Comparison of ENCODE assay signal across 14 cellular contexts in the genomic region with DNA sequence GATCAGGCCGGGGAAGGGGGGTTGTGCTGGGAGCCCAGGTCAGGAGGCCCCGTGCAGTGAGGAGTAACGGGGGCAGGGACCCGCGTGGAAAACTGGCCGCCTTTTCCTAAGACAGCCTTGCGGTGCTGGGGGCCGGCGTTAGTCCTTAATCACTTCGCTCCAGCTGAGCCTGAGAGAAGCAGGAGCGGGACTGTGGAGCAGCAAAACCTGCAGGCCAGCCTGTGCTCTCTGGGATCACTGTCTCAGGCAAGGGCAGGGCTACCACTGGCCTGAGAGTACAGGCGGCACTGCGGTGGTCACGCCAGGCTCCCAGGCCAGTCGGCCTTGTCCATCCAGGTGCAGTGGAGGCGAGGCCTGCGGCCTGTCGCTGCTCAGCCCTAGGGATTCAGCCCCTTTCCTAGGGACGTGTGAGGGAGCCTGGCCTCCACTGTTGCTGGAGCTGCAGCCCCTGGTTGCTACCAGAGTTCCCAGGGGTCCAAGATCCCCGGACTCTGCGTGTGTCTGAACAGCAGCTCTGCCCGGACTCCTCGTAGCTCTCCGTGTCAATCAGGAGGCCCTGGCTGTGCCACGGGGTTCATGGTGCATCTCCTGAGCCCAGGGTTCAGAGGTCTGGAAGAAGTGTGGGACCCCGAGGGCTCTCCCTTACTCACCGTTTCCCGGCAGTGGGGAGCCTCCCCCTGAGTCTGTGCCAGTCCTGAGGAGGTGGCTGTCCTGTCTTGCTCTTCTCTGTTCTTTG.
"Had no signal": no experiment of that assay in that cellular context is flagged by ENCODE, and none has a peak within 500 bp of the region (broad histone marks: within the 10 kb centered on the region; RNA-seq: fewer than 3 reads in every experiment).

No MANE protein-coding gene starts in this region.

- H3K9me3 ChIP-seq: heart left ventricle, transverse colon had no signal

- H3K27ac Mint-ChIP-seq: dendritic cell treated with granulocyte-macrophage colony-stimulating factor and Interleukin-4, amounts not matched to agents 40 ng/mL and 50 ng/mL, for 4 days; effector memory CD8-positive, alpha-beta T cell; T-helper 2 cell treated with Interferon-gamma antibody and Interleukin-4, amounts not matched to agents 5 μg/mL and 100 μg/mL, for 36 hours had no signal

- H3K4me1 ChIP-seq: heart left ventricle, transverse colon had no signal

- H3K36me3 ChIP-seq: heart left ventricle, transverse colon had no signal

- H3K27me3 ChIP-seq: heart left ventricle, transverse colon had no signal

- H3K27ac ChIP-seq: heart left ventricle, transverse colon had no signal

- ATAC-seq: effector memory CD8-positive, alpha-beta T cell; left cardiac atrium; stimulated activated naive CD8-positive, alpha-beta T cell treated with anti-CD3 and anti-CD28 coated beads, Interleukin-15, Interleukin-2, amounts not matched to agents 100 U/mL and 50 U/mL, for 24 hours had no signal

- H3K4me3 Mint-ChIP-seq: dendritic cell treated with granulocyte-macrophage colony-stimulating factor and Interleukin-4, amounts not matched to agents 40 ng/mL and 50 ng/mL, for 4 days; effector memory CD8-positive, alpha-beta T cell; T-helper 2 cell treated with Interferon-gamma antibody and Interleukin-4, amounts not matched to agents 5 μg/mL and 100 μg/mL, for 36 hours had no signal

- FAIRE-seq: frontal cortex had no signal

- H3K4me3 ChIP-seq: heart left ventricle, transverse colon had no signal

- DNase-seq: activated CD4-positive, alpha-beta T cell treated with anti-CD3 and anti-CD28 coated beads, Interleukin-2, amount 50 U/mL, for 1 hour; activated CD8-positive, alpha-beta memory T cell treated with anti-CD3 and anti-CD28 coated beads for 24 hours; activated naive CD4-positive, alpha-beta T cell; anterior cingulate cortex; effector memory CD8-positive, alpha-beta T cell; left cardiac atrium; stimulated activated CD4-positive, alpha-beta T cell treated with anti-CD3 and anti-CD28 coated beads, Interleukin-4, amount 100 ng/mL, for 4 hours; stimulated activated CD8-positive, alpha-beta memory T cell treated with anti-CD3 and anti-CD28 coated beads, Interleukin-4, amount 100 ng/mL, for 48 hours; stimulated activated naive CD8-positive, alpha-beta T cell treated with anti-CD3 and anti-CD28 coated beads, Interleukin-15, Interleukin-2, amounts not matched to agents 100 U/mL and 50 U/mL, for 24 hours; transverse colon had no signal

- H3K27me3 Mint-ChIP-seq: dendritic cell treated with granulocyte-macrophage colony-stimulating factor and Interleukin-4, amounts not matched to agents 40 ng/mL and 50 ng/mL, for 4 days; effector memory CD8-positive, alpha-beta T cell had no signal

- H3K9me3 Mint-ChIP-seq: dendritic cell treated with granulocyte-macrophage colony-stimulating factor and Interleukin-4, amounts not matched to agents 40 ng/mL and 50 ng/mL, for 4 days had no signal
